10 cellular contexts compared by ENCODE assay signal in genomic region chr6:1771324-1771723, GRCh38.
A peak's percentile ranks its signal among the peaks of the same experiment; 100 is the strongest.
DNase-seq lines count a peak whose midpoint lies in the region; ATAC-seq lines count a peak whose summit lies in the region.
"Had no signal": no experiment of that assay in that cellular context is flagged by ENCODE, and none has a peak within 500 bp of the region (broad histone marks: within the 10 kb centered on the region; RNA-seq: fewer than 3 reads in every experiment).

No MANE protein-coding gene starts in this region.

- peak; percentile 53 for DNase-seq in EH (ENCODE audit: low read depth)
- DNase-seq in NCI-H1436 treated with DMSO at 0.1 percent for 48 hours (lab: John Stamatoyannopoulos, UW): peak; percentile 65
- peak; percentile 14 for DNase-seq in activated T-cell treated with anti-CD3 and anti-CD28 coated beads for 4 hours
- DNase-seq in naive thymus-derived CD8-positive, alpha-beta T cell: peak in 3 of 10 donors; percentile 12 to 23 (median 22)
- DNase-seq in middle frontal gyrus (ENCODE audit: extremely low spot score, low spot score): no peak
- DNase-seq: aorta had no signal

- peak; percentile 27 to 38 for ATAC-seq in naive thymus-derived CD8-positive, alpha-beta T cell
- ATAC-seq in GM19397 (IDR thresholded peaks at IDR 0.05; ENCODE audit: unreplicated experiment) (no peak), GM21619 (IDR thresholded peaks at IDR 0.05; ENCODE audit: unreplicated experiment) (no peak)
- ATAC-seq in stimulated activated memory B cell treated with anti-CD40 and anti-IgM and Interleukin-4, amounts not matched to agents 10 μg/mL and 1 μg/mL and 100 μg/mL, for 72 hours: no peak

- POLR2A ChIA-PET in naive thymus-derived CD8-positive, alpha-beta T cell (lab: Charles Lee): no interaction called here

- H3K27ac Mint-ChIP-seq in naive thymus-derived CD8-positive, alpha-beta T cell: peak overlapping the region; percentile 3 to 96 (median 80)
- H3K27ac Mint-ChIP-seq in stimulated activated memory B cell treated with anti-CD40 and anti-IgM and Interleukin-4, amounts not matched to agents 10 μg/mL and 1 μg/mL and 100 μg/mL, for 72 hours: no peak overlapping the region
- H3K27ac Mint-ChIP-seq: type B pancreatic cell had no signal

- H3K9me3 Mint-ChIP-seq in naive thymus-derived CD8-positive, alpha-beta T cell: no peaks in the 10 kb centered on the region
- no peaks in the 10 kb centered on the region for H3K9me3 Mint-ChIP-seq in stimulated activated memory B cell treated with anti-CD40 and anti-IgM and Interleukin-4, amounts not matched to agents 10 μg/mL and 1 μg/mL and 100 μg/mL, for 72 hours
- H3K9me3 Mint-ChIP-seq: type B pancreatic cell had no signal

- H3K27me3 Mint-ChIP-seq in naive thymus-derived CD8-positive, alpha-beta T cell: no peaks in the 10 kb centered on the region
- no peaks in the 10 kb centered on the region for H3K27me3 Mint-ChIP-seq in stimulated activated memory B cell treated with anti-CD40 and anti-IgM and Interleukin-4, amounts not matched to agents 10 μg/mL and 1 μg/mL and 100 μg/mL, for 72 hours

- H3K4me3 Mint-ChIP-seq in naive thymus-derived CD8-positive, alpha-beta T cell: peak overlapping the region; percentile 8 to 76 (median 45)
- H3K4me3 Mint-ChIP-seq in stimulated activated memory B cell treated with anti-CD40 and anti-IgM and Interleukin-4, amounts not matched to agents 10 μg/mL and 1 μg/mL and 100 μg/mL, for 72 hours: no peak overlapping the region
- H3K4me3 Mint-ChIP-seq: type B pancreatic cell had no signal

- H3K4me1 Mint-ChIP-seq in naive thymus-derived CD8-positive, alpha-beta T cell: peaks cover 35 to 68% (median 62%) of the 10 kb centered on the region in 4 donors
- peaks cover 19% of the 10 kb centered on the region for H3K4me1 Mint-ChIP-seq in stimulated activated memory B cell treated with anti-CD40 and anti-IgM and Interleukin-4, amounts not matched to agents 10 μg/mL and 1 μg/mL and 100 μg/mL, for 72 hours

- H3K36me3 Mint-ChIP-seq in naive thymus-derived CD8-positive, alpha-beta T cell: no peaks in the 10 kb centered on the region
- peaks cover 5% of the 10 kb centered on the region for H3K36me3 Mint-ChIP-seq in stimulated activated memory B cell treated with anti-CD40 and anti-IgM and Interleukin-4, amounts not matched to agents 10 μg/mL and 1 μg/mL and 100 μg/mL, for 72 hours
- H3K36me3 Mint-ChIP-seq: type B pancreatic cell had no signal

Comparison
In these comparisons a context has a peak if more than half of its experiments do, and no peak if none do; other contexts are left out.
1. ATAC-seq: peak in naive thymus-derived CD8-positive, alpha-beta T cell (2 of 2); none in GM19397 (single experiment), stimulated activated memory B cell treated with anti-CD40 and anti-IgM and Interleukin-4, amounts not matched to agents 10 μg/mL and 1 μg/mL and 100 μg/mL, for 72 hours (single experiment) and GM21619 (single experiment).